29 cellular contexts compared by ENCODE assay signal in genomic region chr6:41353333-41353732, GRCh38. TPM values are rescaled to one million over a fixed set of nuclear protein-coding genes. Genes with fewer than 3 reads are reported as not detected.
"Had no signal": no experiment of that assay in that cellular context is flagged by ENCODE, and none has a peak within 500 bp of the region (broad histone marks: within the 10 kb centered on the region; RNA-seq: fewer than 3 reads in every experiment).

No MANE protein-coding gene starts in this region.

- H3K4me3 Mint-ChIP-seq: mesothelial cell of epicardium; natural killer cell; neural crest cell; stimulated activated memory B cell treated with anti-CD40 and anti-IgM and Interleukin-4, amounts not matched to agents 10 μg/mL and 1 μg/mL and 100 μg/mL, for 72 hours had no signal

- H3K27ac Mint-ChIP-seq: mesothelial cell of epicardium; natural killer cell; stimulated activated memory B cell treated with anti-CD40 and anti-IgM and Interleukin-4, amounts not matched to agents 10 μg/mL and 1 μg/mL and 100 μg/mL, for 72 hours had no signal

- DNase-seq: cerebellar nuclear complex; dermis blood vessel endothelial cell; foreskin melanocyte; head of caudate nucleus; hippocampal formation; kidney glomerular epithelial cell; natural killer cell; occipital lobe; right lobe of liver; spleen; stimulated activated CD4-positive, alpha-beta T cell treated with anti-CD3 and anti-CD28 coated beads, Interleukin-15, amount 100 ng/mL, for 24 hours; stimulated activated CD4-positive, alpha-beta T cell treated with anti-CD3 and anti-CD28 coated beads, Interleukin-1b, Interleukin-23, amount 100 ng/mL, for 48 hours; stimulated activated CD4-positive, alpha-beta T cell treated with anti-CD3 and anti-CD28 coated beads, Interleukin-4, amount 100 ng/mL, for 24 hours; stomach; substantia nigra; transverse colon had no signal

- H3K4me1 Mint-ChIP-seq: mesothelial cell of epicardium; natural killer cell; neural crest cell; stimulated activated memory B cell treated with anti-CD40 and anti-IgM and Interleukin-4, amounts not matched to agents 10 μg/mL and 1 μg/mL and 100 μg/mL, for 72 hours had no signal

- H3K9me3 ChIP-seq: prostate gland, right lobe of liver, transverse colon had no signal

- H3K36me3 ChIP-seq: prostate gland, right lobe of liver, spleen, stomach, thoracic aorta, transverse colon had no signal

- H3K4me1 ChIP-seq: parathyroid adenoma, prostate gland, right lobe of liver, spleen, stomach, transverse colon had no signal

- H3K9me3 Mint-ChIP-seq: natural killer cell had no signal

- ATAC-seq: natural killer cell; right lobe of liver; stimulated activated memory B cell treated with anti-CD40 and anti-IgM and Interleukin-4, amounts not matched to agents 10 μg/mL and 1 μg/mL and 100 μg/mL, for 72 hours had no signal

- H3K4me3 ChIP-seq: prostate gland, right lobe of liver, spleen, stomach, thoracic aorta, transverse colon had no signal

- H3K27me3 ChIP-seq: right lobe of liver had no signal

- H3K27ac ChIP-seq: parathyroid adenoma, prostate gland, right lobe of liver, spleen, stomach, thoracic aorta, transverse colon had no signal

- H3K36me3 Mint-ChIP-seq: mesothelial cell of epicardium; natural killer cell; stimulated activated memory B cell treated with anti-CD40 and anti-IgM and Interleukin-4, amounts not matched to agents 10 μg/mL and 1 μg/mL and 100 μg/mL, for 72 hours had no signal

RNA-seq across cellular contexts. Expression of gene NCR2, which starts 17.9 kb away (rescaled TPM):
- total RNA-seq: dermis blood vessel endothelial cell, epithelial cell of proximal tubule, lower leg skin, mesothelial cell of epicardium, mucosa of gallbladder, myocyte, natural killer cell, neural crest cell, occipital lobe, prostate gland, renal cortical epithelial cell, right lobe of liver, skeletal muscle tissue, spleen, stomach, thoracic aorta, transverse colon, ureter had no signal
- polyA plus RNA-seq: spleen, stomach had no signal
